Comparison of ENCODE assay signal across 23 cellular contexts in genomic region chr3:63936929-63937328, GRCh38. TPM values are rescaled to one million over a fixed set of nuclear protein-coding genes. Genes with fewer than 3 reads are reported as not detected.
DNase-seq lines count a peak whose midpoint lies in the region; ATAC-seq, FAIRE-seq and TF ChIP-seq lines count a peak whose summit lies in the region.
"Had no signal": no experiment of that assay in that cellular context is flagged by ENCODE, and none has a peak within 500 bp of the region (broad histone marks: within the 10 kb centered on the region; RNA-seq: fewer than 3 reads in every experiment).

No MANE protein-coding gene starts in this region.

- TF ChIP-seq CTCF in GM12878 (IDR thresholded peaks at IDR 0.05 in 2 of 3, conservative IDR thresholded peaks at IDR 0.05 in 1 of 3; ENCODE audit: control insufficient read depth in 2 of 3, extremely low read depth in 1 of 3, insufficient read depth in 1 of 3, low read depth in 3 of 3, low read length in 3 of 3) (no peak), neutrophil (IDR thresholded peaks at IDR 0.05) (no peak)

- no peak for FAIRE-seq in GM12878 (lab: Jason Lieb, UNC)

- TF ChIP-seq RAD21 in GM12878 (IDR thresholded peaks at IDR 0.05; ENCODE audit: insufficient read depth, low read depth, low read length) = no peak

- no peak overlapping the region for H3K9ac ChIP-seq in GM12878 (ENCODE audit: control insufficient read depth, insufficient read depth, low read length)

- no peak for TF ChIP-seq EP300 in GM12878 (IDR thresholded peaks at IDR 0.05; ENCODE audit: borderline replicate concordance in 1 of 2, control insufficient read depth in 1 of 2, low read depth in 2 of 2, low read length in 2 of 2)

- RAD21 ChIA-PET in GM12878 (lab: Charles Lee; ENCODE audit: unreplicated experiment) = interaction anchor here (0.8 to 2.6 kb wide), 8 partner anchors 9 to 104 kb away, joined by 3 to 15 read pairs (median 4); partner anchors contain the start of gene PSMD6

- SMC1A ChIA-PET in GM12878 (lab: Charles Lee; ENCODE audit: uncharacterized antibody, unreplicated experiment) = interaction anchor here (0.9 to 4.4 kb wide), 9 partner anchors 9 to 41 kb away, joined by 4 to 32 read pairs (median 9); no protein-coding TSS in a partner anchor

- CTCF ChIA-PET in GM12878 (lab: Yijun Ruan, JAX) = interaction anchor here (0.7 to 2.6 kb wide), 13 partner anchors 9 to 120 kb away, joined by 3 to 10 read pairs (median 3); partner anchors contain the start of gene C3orf49

- H3K27ac ChIP-seq in GM12878 (ENCODE audit: control insufficient read depth, insufficient read depth) (no peak overlapping the region), neutrophil (peak overlapping the region; percentile 91)
- H3K27ac ChIP-seq: heart left ventricle, left ventricle myocardium inferior, prostate gland had no signal

- intact Hi-C loops in GM12878 (cut with micrococcal nuclease; ENCODE audit: unreplicated experiment) (no loop called here), Right ventricle myocardium superior (cut with DNase I) (no loop called here)

- peaks cover 29% of the 10 kb centered on the region for H3K79me2 ChIP-seq in GM12878 (ENCODE audit: control insufficient read depth, insufficient read depth, low read length)

- POLR2A ChIA-PET in GM12878 (lab: Charles Lee) = interaction anchor here (0.6 to 2.8 kb wide), 2 partner anchors 8 to 82 kb away, joined by 3 to 15 read pairs; no protein-coding TSS in a partner anchor

- no peak for ATAC-seq in GM12878
- no peak for ATAC-seq in Right ventricle myocardium superior (ENCODE audit: poor library complexity)
- ATAC-seq in HG02884 (IDR thresholded peaks at IDR 0.05; ENCODE audit: unreplicated experiment) = no peak

- H3K9me3 ChIP-seq in GM12878 (replicated peaks; ENCODE audit: control insufficient read depth, insufficient read depth, low read length) = no peaks in the 10 kb centered on the region
- H3K9me3 ChIP-seq in neutrophil = no peaks in the 10 kb centered on the region
- H3K9me3 ChIP-seq: heart left ventricle, left ventricle myocardium inferior, prostate gland had no signal

- no peaks in the 10 kb centered on the region; a peak in 3 of 4 replicates for H3K36me3 ChIP-seq in GM12878 (ENCODE audit: control insufficient read depth in 2 of 2, insufficient read depth in 2 of 2, low read length in 1 of 2)
- H3K36me3 ChIP-seq in neutrophil = peaks cover 7% of the 10 kb centered on the region
- H3K36me3 ChIP-seq: left ventricle myocardium inferior, prostate gland had no signal

- BruUV-seq in GM12878 (replicated peaks; lab: Mats Ljungman, UMichigan) = no TSS peak

- no peak overlapping the region for H2AFZ ChIP-seq in GM12878 (ENCODE audit: control insufficient read depth, low read depth, low read length)

- H3K4me2 ChIP-seq in GM12878 (ENCODE audit: control insufficient read depth, insufficient read depth) = no peak overlapping the region; the same call in 1 of the 2 replicates

- H3K27me3 ChIP-seq in GM12878 (replicated peaks in 1 of 2; ENCODE audit: control insufficient read depth in 2 of 2, insufficient read depth in 2 of 2, low read length in 1 of 2) (no peaks in the 10 kb centered on the region), neutrophil (no peaks in the 10 kb centered on the region)
- H3K27me3 ChIP-seq: heart left ventricle had no signal

- no peak overlapping the region for H3K4me3 ChIP-seq in GM12878
- H3K4me3 ChIP-seq in neutrophil (ENCODE audit: low read depth in 1 of 2, low read length in 1 of 2) = peak overlapping the region in 1 of 2 experiments; percentile 45
- H3K4me3 ChIP-seq: heart left ventricle, left ventricle myocardium inferior, prostate gland had no signal

- in situ Hi-C loops in GM12878 (cut with MboI) = no loop called here
- in situ Hi-C loops in ACHN (cut with HindIII; ENCODE audit: low pct_ligation_motif_present, low pct_unique_long_range_greater_than_20kb, low sequenced_read_pairs) = no loop called here

- no peak for TF ChIP-seq POLR2A in GM12878 (IDR thresholded peaks at IDR 0.05; ENCODE audit: low read depth, low read length)

- 99% methylated on average over 4 of the region's 4 CpGs for WGBS in GM12878 (ENCODE audit: insufficient coverage, insufficient replicate concordance, low lambda C conversion rate, missing lambda C conversion rate)

- peaks cover 51% of the 10 kb centered on the region for H3K4me1 ChIP-seq in GM12878 (ENCODE audit: control insufficient read depth, insufficient read depth, low read length)
- peaks cover 89 to 90% of the 10 kb centered on the region in 2 experiments for H3K4me1 ChIP-seq in neutrophil (ENCODE audit: control insufficient read depth in 1 of 2, insufficient read depth in 1 of 2, low read depth in 1 of 2, low read length in 1 of 2)
- H3K4me1 ChIP-seq: prostate gland had no signal

- H4K20me1 ChIP-seq in GM12878 (ENCODE audit: control insufficient read depth, insufficient read depth) = peaks cover 4% of the 10 kb centered on the region; the same call in 1 of the 2 replicates

- DNase-seq in DMS 273 (lab: John Stamatoyannopoulos, UW; ENCODE audit: unreplicated experiment) (peak; percentile 80), NCI-H1105 treated with DMSO at 0.1 percent for 48 hours (lab: John Stamatoyannopoulos, UW) (peak; percentile 64), GM12878 (ENCODE audit: low read depth, low spot score) (no peak), Right ventricle myocardium superior (no peak), ACHN (no peak)
- no peak for DNase-seq in activated T-cell treated with anti-CD3 and anti-CD28 coated beads, Interleukin-2, amount 50 U/mL, for 1 hour
- DNase-seq: activated CD4-positive, alpha-beta T cell treated with anti-CD3 and anti-CD28 coated beads, Interleukin-2, amount 10 ng/mL, durations not matched to agents 24 days and 14 days; cortex of kidney; DMS79 treated with DMSO at 0.1 percent for 48 hours; HCEC 1CT; heart left ventricle; left ventricle myocardium inferior; NCI-H1417 treated with DMSO at 0.1 percent for 48 hours; nephron progenitor cell; stimulated activated CD4-positive, alpha-beta T cell treated with anti-CD3 and anti-CD28 coated beads, Interleukin-2, amount 100 ng/mL, for 48 hours had no signal

TF ChIP-seq in GM12878, 131 proteins besides CTCF, POLR2A, EP300 and RAD21:
- TF ChIP-seq PAX5 (IDR thresholded peaks at IDR 0.05; ENCODE audit: borderline replicate concordance, low read depth, low read length) = no peak
- TF ChIP-seq NFXL1 (IDR thresholded peaks at IDR 0.05; ENCODE audit: borderline replicate concordance) = 0 out of 2 replicates have a peak, but pooled peaks have one; percentile 62

RNA-seq across cellular contexts. Expression of gene SCAANT1, which starts 24.7 kb away (rescaled TPM):
- total RNA-seq in GM12878 (2013; cell fraction: nucleolus; rRNA removed) = not detected in 2 replicates
- total RNA-seq in GM12878 (2014; rRNA removed) (2.1 TPM in 1 of 2 replicates, not detected in the other), GM12878 (2014; rRNA removed; fragmentation: Illumina TruSeq; extraction: Trizol) (2.4 TPM in 1 of 2 replicates, not detected in the other), GM12878 (2021) (1.5 and 1.7 TPM in 2 replicates), Right ventricle myocardium superior (not detected)
- polyA plus RNA-seq in GM12878 (2011; ENCODE audit: low read depth) = not detected
- polyA plus RNA-seq in GM12878 (2011; rRNA removed) (1.7 TPM in 1 of 2 replicates, not detected in the other), GM12878 (2014; fragmentation: Illumina TruSeq; extraction: Trizol) (not detected in 2 replicates), GM12878 (2014; fragmentation: Nextera tagmentation; extraction: Ambion mirVana) (under 1 TPM in 1 of 2 experiments, not detected in 1; 0.60 TPM), GM12878 (2014; rRNA removed) (not detected in 2 replicates), GM12878 (2016; fragmentation: Nextera tagmentation; extraction: Ambion mirVana) (under 1 TPM; 0.95 TPM)
- not detected in 2 replicates for polyA plus RNA-seq in GM12878 (2011; cell fraction: cytosol; rRNA removed)
- polyA plus RNA-seq in GM12878 (2011; cell fraction: nucleus; rRNA removed) = not detected in 2 replicates
- 3.2 TPM in 1 of 2 replicates, not detected in the other for polyA plus RNA-seq in GM12878 (2012)
- not detected in 2 replicates for polyA minus RNA-seq in GM12878 (2011; rRNA and poly(A)+ RNA removed)
- not detected in 2 replicates for polyA minus RNA-seq in GM12878 (2011; cell fraction: cytosol; rRNA and poly(A)+ RNA removed)
- not detected in 2 replicates for polyA minus RNA-seq in GM12878 (2011; cell fraction: nucleus; rRNA and poly(A)+ RNA removed)
- total RNA-seq: activated CD4-positive, alpha-beta T cell treated with anti-CD3 and anti-CD28 coated beads, Interleukin-2, amount 10 ng/mL, durations not matched to agents 24 days and 14 days; CD4-positive, alpha-beta memory T cell; heart left ventricle; left ventricle myocardium inferior; mesothelial cell of epicardium; prostate gland; RPMI7951; skeletal muscle tissue had no signal
- polyA plus RNA-seq: adipose tissue; CD4-positive, alpha-beta memory T cell; heart left ventricle had no signal

Comparison
In these comparisons a context has a peak if more than half of its experiments do, and no peak if none do; other contexts are left out.
1. DNase-seq: peak in DMS 273 (single experiment) and NCI-H1105 treated with DMSO at 0.1 percent for 48 hours (single experiment); none in GM12878 (single experiment), activated T-cell treated with anti-CD3 and anti-CD28 coated beads, Interleukin-2, amount 50 U/mL, for 1 hour (single experiment), Right ventricle myocardium superior (single experiment) and ACHN (single experiment).